36 cellular contexts compared by ENCODE assay signal in genomic region chr16:7736138-7736537, GRCh38.
"Had no signal": no experiment of that assay in that cellular context is flagged by ENCODE, and none has a peak within 500 bp of the region (broad histone marks: within the 10 kb centered on the region; RNA-seq: fewer than 3 reads in every experiment).

No MANE protein-coding gene starts in this region.

- H3K4me3 ChIP-seq: MG63 had no signal

- DNase-seq: Karpas-422, Kasumi-1, MG63, MM.1S, MV-4-11, NCI-H1048, NCI-H1092, NCI-H1092 treated with DMSO at 0.1 percent for 48 hours, NCI-H1105, NCI-H1105 treated with DMSO at 0.1 percent for 48 hours, NCI-H1417, NCI-H1417 treated with DMSO at 0.1 percent for 48 hours, NCI-H1436, NCI-H1436 treated with DMSO at 0.1 percent for 48 hours, NCI-H146, NCI-H1694, NCI-H1694 treated with DMSO at 0.1 percent for 48 hours, NCI-H187, NCI-H187 treated with DMSO at 0.1 percent for 48 hours, NCI-H1930, NCI-H2029, NCI-H2029 treated with DMSO at 0.1 percent for 48 hours, NCI-H2081, NCI-H2081 treated with DMSO at 0.1 percent for 48 hours, NCI-H2107, NCI-H2171, NCI-H2171 treated with DMSO at 0.1 percent for 48 hours, NCI-H2227 treated with DMSO at 0.1 percent for 48 hours, NCI-H226, NCI-H345, NCI-H446, NCI-H446 treated with DMSO at 0.1 percent for 48 hours, NCI-H510A, NCI-H510A treated with DMSO at 0.1 percent for 48 hours, NCI-H524, NCI-H524 treated with DMSO at 0.1 percent for 48 hours had no signal

- H3K36me3 ChIP-seq: MG63 had no signal

- H3K27me3 ChIP-seq: MG63 had no signal

- H3K9me3 ChIP-seq: MG63 had no signal
